8 cellular contexts compared by ENCODE assay signal in genomic region chr2:239252433-239253200, GRCh38.
DNase-seq lines count a peak whose midpoint lies in the region; ATAC-seq and TF ChIP-seq lines count a peak whose summit lies in the region.

No MANE protein-coding gene starts in this region.

- H3K4me3 Mint-ChIP-seq in activated T-cell treated with anti-CD3 and anti-CD28 coated beads, Interleukin-2, amount 50 U/mL, for 24 hours, result peak overlapping the region; percentile 61
- H3K4me3 Mint-ChIP-seq in activated naive CD8-positive, alpha-beta T cell, result peak overlapping the region; percentile 78

- TF ChIP-seq EP300 in transverse colon (IDR thresholded peaks at IDR 0.05; ENCODE audit: low read depth), result no peak

- no peak for TF ChIP-seq POLR2A in transverse colon (IDR thresholded peaks at IDR 0.05)

- DNase-seq in activated T-cell treated with anti-CD3 and anti-CD28 coated beads, Interleukin-2, amount 50 U/mL, for 24 hours, result peak; percentile 27
- no peak for DNase-seq in activated T-cell treated with anti-CD3 and anti-CD28 coated beads for 4 hours
- DNase-seq in left lung, result peak; percentile 78 to 93
- peak; percentile 53 for DNase-seq in transverse colon
- DNase-seq in NCI-H1930 (lab: John Stamatoyannopoulos, UW), result no peak

- in situ Hi-C loops in transverse colon (cut with MboI; ENCODE audit: low pct_ligation_motif_present in 1 of 4, low pct_unique_long_range_greater_than_20kb in 1 of 4, low sequenced_read_pairs in 3 of 4), result loop anchor here in 1 of 4 donors (25.0 kb wide), 1 partner anchor 635 kb away; no protein-coding TSS in a partner anchor

- no peak overlapping the region for H3K4me3 ChIP-seq in left lung
- H3K4me3 ChIP-seq in transverse colon, result no peak overlapping the region

- H3K27me3 Mint-ChIP-seq in activated T-cell treated with anti-CD3 and anti-CD28 coated beads, Interleukin-2, amount 50 U/mL, for 24 hours, result no peaks in the 10 kb centered on the region
- H3K27me3 Mint-ChIP-seq in activated naive CD8-positive, alpha-beta T cell, result no peaks in the 10 kb centered on the region

- TF ChIP-seq CTCF in left lung (IDR thresholded peaks at IDR 0.05) (no peak), transverse colon (IDR thresholded peaks at IDR 0.05) (no peak)

- peaks cover 12% of the 10 kb centered on the region for H3K36me3 Mint-ChIP-seq in activated T-cell treated with anti-CD3 and anti-CD28 coated beads, Interleukin-2, amount 50 U/mL, for 24 hours (ENCODE audit: low read depth)
- peaks cover 5% of the 10 kb centered on the region for H3K36me3 Mint-ChIP-seq in activated naive CD8-positive, alpha-beta T cell

- ATAC-seq in left lung (peak; percentile 62), HG03439 (IDR thresholded peaks at IDR 0.05; ENCODE audit: unreplicated experiment) (no peak), esophagus mucosa (no peak)

- H3K9me3 ChIP-seq in left lung, result no peaks in the 10 kb centered on the region
- peaks cover 0 to under 1% of the 10 kb centered on the region in 2 donors for H3K9me3 ChIP-seq in transverse colon

- WGBS in transverse colon (ENCODE audit: low coverage in 1 of 2), 2 donors, result 72 to 81% methylated on average over 4 to 25 of the region's 25 CpGs

- peaks cover 17 to 87% of the 10 kb centered on the region in 2 donors for H3K4me1 ChIP-seq in left lung
- H3K4me1 ChIP-seq in transverse colon, result peaks cover 8 to 65% (median 24%) of the 10 kb centered on the region in 4 donors

- peak overlapping the region; percentile 58 for H3K27ac Mint-ChIP-seq in activated T-cell treated with anti-CD3 and anti-CD28 coated beads, Interleukin-2, amount 50 U/mL, for 24 hours
- H3K27ac Mint-ChIP-seq in activated naive CD8-positive, alpha-beta T cell, result peak overlapping the region; percentile 6

- intact Hi-C loops in left lung (cut with DNase I), result no loop called here
- intact Hi-C loops in transverse colon (cut with DNase I; ENCODE audit: low total_unique reads), result no loop called here

- H3K4me1 Mint-ChIP-seq in activated T-cell treated with anti-CD3 and anti-CD28 coated beads, Interleukin-2, amount 50 U/mL, for 24 hours (ENCODE audit: low read depth), result peaks cover 83% of the 10 kb centered on the region
- peaks cover 70% of the 10 kb centered on the region for H3K4me1 Mint-ChIP-seq in activated naive CD8-positive, alpha-beta T cell (ENCODE audit: low read depth)

- H3K36me3 ChIP-seq in left lung (no peaks in the 10 kb centered on the region), transverse colon (no peaks in the 10 kb centered on the region)

- peak overlapping the region; percentile 34 to 69 for H3K27ac ChIP-seq in left lung
- H3K27ac ChIP-seq in transverse colon, result peak overlapping the region; percentile 28 to 46 (median 36)

- H3K27me3 ChIP-seq in left lung (no peaks in the 10 kb centered on the region), transverse colon (no peaks in the 10 kb centered on the region)

- peaks cover 3% of the 10 kb centered on the region for H3K9me3 Mint-ChIP-seq in activated T-cell treated with anti-CD3 and anti-CD28 coated beads, Interleukin-2, amount 50 U/mL, for 24 hours
- peaks cover 3% of the 10 kb centered on the region for H3K9me3 Mint-ChIP-seq in activated naive CD8-positive, alpha-beta T cell (ENCODE audit: low read depth)

Comparison
In these comparisons a context has a peak if more than half of its experiments do, and no peak if none do; other contexts are left out.
1. DNase-seq: peak in activated T-cell treated with anti-CD3 and anti-CD28 coated beads, Interleukin-2, amount 50 U/mL, for 24 hours (single experiment), left lung (2 of 2) and transverse colon (single experiment); none in activated T-cell treated with anti-CD3 and anti-CD28 coated beads for 4 hours (single experiment) and NCI-H1930 (0 of 2).